ENCODE assay signal across 16 cellular contexts in genomic region chr15:93861956-93862741, GRCh38.
DNase-seq lines count a peak whose midpoint lies in the region; ATAC-seq and TF ChIP-seq lines count a peak whose summit lies in the region.
"Had no signal": no experiment of that assay in that cellular context is flagged by ENCODE, and none has a peak within 500 bp of the region (broad histone marks: within the 10 kb centered on the region; RNA-seq: fewer than 3 reads in every experiment).

No MANE protein-coding gene starts in this region.

- no peak for ATAC-seq in activated naive CD8-positive, alpha-beta T cell treated with anti-CD3 and anti-CD28 coated beads, Interleukin-2, amount 10 ng/mL, durations not matched to agents 7 days and 5 days (ENCODE audit: low read depth)
- ATAC-seq in activated naive CD8-positive, alpha-beta T cell treated with anti-CD3 and anti-CD28 coated beads, Interleukin-2, amount 50 U/mL, for 24 hours = no peak
- ATAC-seq in RWPE2 (ENCODE audit: low read depth) (0 out of 3 replicates have a peak, but pooled peaks have one; percentile 41), GM18502 (IDR thresholded peaks at IDR 0.05; ENCODE audit: poor library complexity, unreplicated experiment) (no peak)
- ATAC-seq: activated naive CD4-positive, alpha-beta T cell treated with anti-CD3 and anti-CD28 coated beads, Interleukin-2, amount 50 U/mL, for 72 hours had no signal

- H3K4me1 Mint-ChIP-seq in activated naive CD8-positive, alpha-beta T cell treated with anti-CD3 and anti-CD28 coated beads, Interleukin-2, amount 10 ng/mL, durations not matched to agents 7 days and 5 days = peaks cover 21% of the 10 kb centered on the region
- peaks cover 4% of the 10 kb centered on the region for H3K4me1 Mint-ChIP-seq in activated naive CD8-positive, alpha-beta T cell treated with anti-CD3 and anti-CD28 coated beads, Interleukin-2, amount 50 U/mL, for 24 hours
- H3K4me1 Mint-ChIP-seq: memory B cell had no signal

- POLR2A ChIA-PET in activated naive CD8-positive, alpha-beta T cell treated with anti-CD3 and anti-CD28 coated beads, Interleukin-2, amount 10 ng/mL, durations not matched to agents 7 days and 5 days (lab: Charles Lee) = no interaction called here

- H3K9me3 ChIP-seq in RWPE2 (ENCODE audit: severe bottlenecking) (no peaks in the 10 kb centered on the region), tibial artery (no peaks in the 10 kb centered on the region)
- H3K9me3 ChIP-seq: thoracic aorta had no signal

- H3K4me3 Mint-ChIP-seq in activated naive CD8-positive, alpha-beta T cell treated with anti-CD3 and anti-CD28 coated beads, Interleukin-2, amount 10 ng/mL, durations not matched to agents 7 days and 5 days = peak overlapping the region; percentile 29
- H3K4me3 Mint-ChIP-seq in activated naive CD8-positive, alpha-beta T cell treated with anti-CD3 and anti-CD28 coated beads, Interleukin-2, amount 50 U/mL, for 24 hours = no peak overlapping the region
- H3K4me3 Mint-ChIP-seq: activated T-cell treated with anti-CD3 and anti-CD28 coated beads, Interleukin-2, amount 50 U/mL, for 24 hours; CD8-positive, alpha-beta T cell; memory B cell had no signal

- H3K36me3 Mint-ChIP-seq in activated naive CD8-positive, alpha-beta T cell treated with anti-CD3 and anti-CD28 coated beads, Interleukin-2, amount 10 ng/mL, durations not matched to agents 7 days and 5 days = no peaks in the 10 kb centered on the region
- no peaks in the 10 kb centered on the region for H3K36me3 Mint-ChIP-seq in activated naive CD8-positive, alpha-beta T cell treated with anti-CD3 and anti-CD28 coated beads, Interleukin-2, amount 50 U/mL, for 24 hours (ENCODE audit: low read depth)
- H3K36me3 Mint-ChIP-seq: activated naive CD4-positive, alpha-beta T cell treated with anti-CD3 and anti-CD28 coated beads, Interleukin-2, amount 50 U/mL, for 72 hours; CD8-positive, alpha-beta T cell; memory B cell had no signal

- H3K27me3 ChIP-seq in RWPE2 (ENCODE audit: insufficient read depth, poor library complexity, severe bottlenecking) = no peaks in the 10 kb centered on the region
- no peaks in the 10 kb centered on the region for H3K27me3 ChIP-seq in tibial artery

- H3K4me1 ChIP-seq in RWPE2 (ENCODE audit: insufficient read depth, poor library complexity, severe bottlenecking) (no peaks in the 10 kb centered on the region), tibial artery (no peaks in the 10 kb centered on the region)

- H3K36me3 ChIP-seq in RWPE2 (ENCODE audit: low read depth) (no peaks in the 10 kb centered on the region), tibial artery (no peaks in the 10 kb centered on the region)
- H3K36me3 ChIP-seq: thoracic aorta had no signal

- no peak for DNase-seq in activated naive CD8-positive, alpha-beta T cell treated with anti-CD3 and anti-CD28 coated beads, Interleukin-2, amount 10 ng/mL, durations not matched to agents 7 days and 5 days
- no peak for DNase-seq in activated naive CD8-positive, alpha-beta T cell treated with anti-CD3 and anti-CD28 coated beads, Interleukin-2, amount 50 U/mL, for 24 hours
- DNase-seq in RWPE2 (ENCODE audit: low spot score) (no peak), globus pallidus (ENCODE audit: low spot score) (peak; percentile 3), tibial artery (peak; percentile 29 to 60), NCI-H1048 (lab: John Stamatoyannopoulos, UW) (no peak)
- no peak for DNase-seq in activated CD4-positive, CD25-positive, alpha-beta regulatory T cell treated with anti-CD3 and anti-CD28 coated beads, Interleukin-2, amount 50 U/mL, for 72 hours
- DNase-seq: activated CD4-positive, alpha-beta T cell treated with anti-CD3 and anti-CD28 coated beads, Interleukin-2, amount 50 U/mL, for 4 hours; activated T-cell treated with anti-CD3 and anti-CD28 coated beads, Interleukin-2, amount 50 U/mL, for 24 hours; NCI-H2171 treated with DMSO at 0.1 percent for 48 hours; stimulated activated CD4-positive, alpha-beta T cell treated with anti-CD3 and anti-CD28 coated beads, Interleukin-2, amount 100 ng/mL, for 48 hours had no signal

- TF ChIP-seq CTCF in RWPE2 (IDR thresholded peaks at IDR 0.05; ENCODE audit: poor library complexity, severe bottlenecking) (no peak), tibial artery (IDR thresholded peaks at IDR 0.05) (no peak)

- no peaks in the 10 kb centered on the region for H3K9me3 Mint-ChIP-seq in activated naive CD8-positive, alpha-beta T cell treated with anti-CD3 and anti-CD28 coated beads, Interleukin-2, amount 10 ng/mL, durations not matched to agents 7 days and 5 days
- no peaks in the 10 kb centered on the region for H3K9me3 Mint-ChIP-seq in activated naive CD8-positive, alpha-beta T cell treated with anti-CD3 and anti-CD28 coated beads, Interleukin-2, amount 50 U/mL, for 24 hours
- H3K9me3 Mint-ChIP-seq: activated naive CD4-positive, alpha-beta T cell treated with anti-CD3 and anti-CD28 coated beads, Interleukin-2, amount 50 U/mL, for 72 hours; activated T-cell treated with anti-CD3 and anti-CD28 coated beads, Interleukin-2, amount 50 U/mL, for 24 hours; CD8-positive, alpha-beta T cell; memory B cell had no signal

- no peak overlapping the region for H3K4me3 ChIP-seq in RWPE2 (ENCODE audit: severe bottlenecking)
- H3K4me3 ChIP-seq in tibial artery = no peak overlapping the region
- H3K4me3 ChIP-seq: thoracic aorta had no signal

- no peak overlapping the region for H3K27ac Mint-ChIP-seq in activated naive CD8-positive, alpha-beta T cell treated with anti-CD3 and anti-CD28 coated beads, Interleukin-2, amount 10 ng/mL, durations not matched to agents 7 days and 5 days
- H3K27ac Mint-ChIP-seq in activated naive CD8-positive, alpha-beta T cell treated with anti-CD3 and anti-CD28 coated beads, Interleukin-2, amount 50 U/mL, for 24 hours = no peak overlapping the region
- H3K27ac Mint-ChIP-seq: activated naive CD4-positive, alpha-beta T cell treated with anti-CD3 and anti-CD28 coated beads, Interleukin-2, amount 50 U/mL, for 72 hours; activated T-cell treated with anti-CD3 and anti-CD28 coated beads, Interleukin-2, amount 50 U/mL, for 24 hours; CD8-positive, alpha-beta T cell; memory B cell had no signal

- intact Hi-C loops in tibial artery (cut with DNase I; ENCODE audit: low total_unique reads) = no loop called here

- peaks cover 27% of the 10 kb centered on the region for H3K27me3 Mint-ChIP-seq in activated naive CD8-positive, alpha-beta T cell treated with anti-CD3 and anti-CD28 coated beads, Interleukin-2, amount 10 ng/mL, durations not matched to agents 7 days and 5 days
- peaks cover 8% of the 10 kb centered on the region for H3K27me3 Mint-ChIP-seq in activated naive CD8-positive, alpha-beta T cell treated with anti-CD3 and anti-CD28 coated beads, Interleukin-2, amount 50 U/mL, for 24 hours
- H3K27me3 Mint-ChIP-seq: memory B cell had no signal

- H3K27ac ChIP-seq in RWPE2 (ENCODE audit: poor library complexity, severe bottlenecking) (no peak overlapping the region), tibial artery (no peak overlapping the region)

Comparison
In these comparisons a context has a peak if more than half of its experiments do, and no peak if none do; other contexts are left out.
1. DNase-seq: peak in globus pallidus (single experiment) and tibial artery (2 of 2); none in activated naive CD8-positive, alpha-beta T cell treated with anti-CD3 and anti-CD28 coated beads, Interleukin-2, amount 10 ng/mL, durations not matched to agents 7 days and 5 days (single experiment), activated naive CD8-positive, alpha-beta T cell treated with anti-CD3 and anti-CD28 coated beads, Interleukin-2, amount 50 U/mL, for 24 hours (single experiment), RWPE2 (single experiment), NCI-H1048 (single experiment) and activated CD4-positive, CD25-positive, alpha-beta regulatory T cell treated with anti-CD3 and anti-CD28 coated beads, Interleukin-2, amount 50 U/mL, for 72 hours (single experiment).